Comparison of ENCODE assay signal across 8 cellular contexts in genomic region chr12:111446044-111446581, GRCh38. TPM values are rescaled to one million over a fixed set of nuclear protein-coding genes. Genes with fewer than 3 reads are reported as not detected.
DNase-seq lines count a peak whose midpoint lies in the region; ATAC-seq and TF ChIP-seq lines count a peak whose summit lies in the region.

No MANE protein-coding gene starts in this region.

- no TSS peak for BruUV-seq in Calu3 (replicated peaks; lab: Mats Ljungman, UMichigan)

- H3K27me3 Mint-ChIP-seq in Calu3 (ENCODE audit: unreplicated experiment) = no peaks in the 10 kb centered on the region
- H3K27me3 Mint-ChIP-seq in brain = no peaks in the 10 kb centered on the region
- no peaks in the 10 kb centered on the region for H3K27me3 Mint-ChIP-seq in memory B cell

- TF ChIP-seq CTCF in Calu3 (IDR thresholded peaks at IDR 0.05; ENCODE audit: unreplicated experiment) = no peak
- TF ChIP-seq CTCF in NB4 (IDR thresholded peaks at IDR 0.05; ENCODE audit: low read depth, low read length) = no peak
- TF ChIP-seq CTCF in brain (conservative IDR thresholded peaks at IDR 0.05) = no peak

- TF ChIP-seq POLR2A in NB4 (IDR thresholded peaks at IDR 0.05; ENCODE audit: extremely low read depth, insufficient read length) = no peak

- no peaks in the 10 kb centered on the region for H3K9me3 Mint-ChIP-seq in Calu3 (ENCODE audit: low read depth, unreplicated experiment)
- no peaks in the 10 kb centered on the region for H3K9me3 Mint-ChIP-seq in brain
- no peaks in the 10 kb centered on the region for H3K9me3 Mint-ChIP-seq in memory B cell

- H3K36me3 Mint-ChIP-seq in Calu3 (ENCODE audit: insufficient read depth, unreplicated experiment) (peaks cover 81% of the 10 kb centered on the region), brain (peaks cover 46% of the 10 kb centered on the region), memory B cell (peaks cover 17% of the 10 kb centered on the region)

- H3K4me1 Mint-ChIP-seq in Calu3 (ENCODE audit: low read depth, unreplicated experiment) = peaks cover 9% of the 10 kb centered on the region
- peaks cover 46% of the 10 kb centered on the region for H3K4me1 Mint-ChIP-seq in brain
- peaks cover 54% of the 10 kb centered on the region for H3K4me1 Mint-ChIP-seq in memory B cell

- in situ Hi-C loops in ACHN (cut with HindIII; ENCODE audit: low pct_ligation_motif_present, low pct_unique_long_range_greater_than_20kb, low sequenced_read_pairs) = no loop called here

- intact Hi-C loops in Calu3 (cut with micrococcal nuclease; ENCODE audit: unreplicated experiment) = no loop called here

- no peak overlapping the region for H3K4me3 ChIP-seq in NB4 (ENCODE audit: low read depth, low read length)

- CTCF ChIA-PET in Calu3 (lab: Charles Lee) = interaction anchor here (1.5 kb wide), 1 partner anchor 49 kb away, joined by 5 read pairs; no protein-coding TSS in a partner anchor

- DNase-seq in Calu3 (no peak), NB4 (ENCODE audit: low read depth) (peak; percentile 8), memory B cell (ENCODE audit: low spot score in 2 of 2) (no peak), dedifferentiated amniotic fluid mesenchymal stem cell (ENCODE audit: extremely low spot score) (no peak), ACHN (no peak), retina (no peak), middle frontal gyrus (ENCODE audit: extremely low spot score, low spot score) (no peak)

- H3K4me3 Mint-ChIP-seq in Calu3 (ENCODE audit: low read depth, unreplicated experiment) = no peak overlapping the region
- no peak overlapping the region for H3K4me3 Mint-ChIP-seq in brain
- H3K4me3 Mint-ChIP-seq in memory B cell = no peak overlapping the region

- peak overlapping the region; percentile 20 for H3K27ac Mint-ChIP-seq in Calu3 (ENCODE audit: unreplicated experiment)
- peak overlapping the region; percentile 33 to 91 (median 81) for H3K27ac Mint-ChIP-seq in brain
- H3K27ac Mint-ChIP-seq in memory B cell = peak overlapping the region; percentile 90

- ATAC-seq in memory B cell (ENCODE audit: low read depth) = no peak

RNA-seq across cellular contexts. Expression of gene SH2B3, which starts 40.4 kb away (rescaled TPM):
- total RNA-seq in Calu3 (2022) = 14.3 and 17.3 TPM in 2 replicates
- 7.4 TPM for polyA plus RNA-seq in brain (ENCODE audit: insufficient read depth, low read depth, low replicate concordance)

Comparison
In these comparisons a context has a peak if more than half of its experiments do, and no peak if none do; other contexts are left out.
1. H3K27ac Mint-ChIP-seq: peak in every context shown above with its lines; median percentile 90 in memory B cell; 81 in brain; 20 in Calu3.